1 cellular context compared by ENCODE assay signal in the genomic region with DNA sequence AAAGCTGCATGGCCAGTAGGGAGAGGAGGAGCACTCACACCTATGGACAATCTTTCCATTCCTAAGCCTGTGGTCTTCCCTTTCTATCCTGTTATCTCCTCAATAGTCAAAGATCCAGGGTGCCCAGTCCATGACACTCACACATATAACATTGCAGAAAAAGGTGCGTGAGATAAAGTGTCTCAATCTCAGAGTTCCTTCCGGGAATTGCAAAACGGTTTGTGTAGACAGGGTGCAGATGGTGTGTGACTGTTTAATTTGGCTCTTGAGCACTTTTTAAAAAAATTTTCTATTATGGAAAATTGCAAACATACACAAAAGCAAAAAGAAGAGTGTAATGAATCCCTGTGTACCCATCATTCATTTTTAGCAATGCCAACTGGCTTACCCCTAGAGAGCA.
TF ChIP-seq lines count a peak whose summit lies in the region.

No MANE protein-coding gene starts in this region.

TF ChIP-seq in HepG2, 621 proteins besides CTCF, POLR2A, EP300 and RAD21 (continued from another document):
- TF ChIP-seq ZFP91 (CRISPR knock-in tag; IDR thresholded peaks at IDR 0.05; ENCODE audit: borderline replicate concordance) (no peak), ZNF17 (CRISPR knock-in tag; IDR thresholded peaks at IDR 0.05) (no peak), HDAC1 (CRISPR knock-in tag; IDR thresholded peaks at IDR 0.05) (no peak), SP4 (CRISPR knock-in tag; IDR thresholded peaks at IDR 0.05) (no peak), KLF6 (CRISPR knock-in tag; IDR thresholded peaks at IDR 0.05) (no peak), ASH2L (IDR thresholded peaks at IDR 0.05; ENCODE audit: insufficient read length, low read depth, low read length) (no peak), IRX3 (CRISPR knock-in tag; IDR thresholded peaks at IDR 0.05; ENCODE audit: borderline replicate concordance, low read depth) (no peak), ELF3 (CRISPR knock-in tag; IDR thresholded peaks at IDR 0.05) (no peak), GABPB1 (CRISPR knock-in tag; IDR thresholded peaks at IDR 0.05) (no peak), TP53 (CRISPR knock-in tag; conservative IDR thresholded peaks at IDR 0.05) (no peak), ZNF543 (CRISPR knock-in tag; IDR thresholded peaks at IDR 0.05) (no peak), ZBTB26 (CRISPR knock-in tag; IDR thresholded peaks at IDR 0.05; ENCODE audit: borderline replicate concordance) (no peak), HNRNPUL1 (IDR thresholded peaks at IDR 0.05; ENCODE audit: low read depth, low read length) (no peak)
- TF ChIP-seq, protein P1, sequence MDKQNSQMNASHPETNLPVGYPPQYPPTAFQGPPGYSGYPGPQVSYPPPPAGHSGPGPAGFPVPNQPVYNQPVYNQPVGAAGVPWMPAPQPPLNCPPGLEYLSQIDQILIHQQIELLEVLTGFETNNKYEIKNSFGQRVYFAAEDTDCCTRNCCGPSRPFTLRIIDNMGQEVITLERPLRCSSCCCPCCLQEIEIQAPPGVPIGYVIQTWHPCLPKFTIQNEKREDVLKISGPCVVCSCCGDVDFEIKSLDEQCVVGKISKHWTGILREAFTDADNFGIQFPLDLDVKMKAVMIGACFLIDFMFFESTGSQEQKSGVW (CRISPR knock-in tag; IDR thresholded peaks at IDR 0.05; ENCODE audit: borderline replicate concordance) = no peak
TF ChIP-seq in HepG2: peak in this region for 0.
